Comparison of ENCODE assay signal across 21 cellular contexts in genomic region chr6:169048806-169049205, GRCh38.
"Had no signal": no experiment of that assay in that cellular context is flagged by ENCODE, and none has a peak within 500 bp of the region (broad histone marks: within the 10 kb centered on the region; RNA-seq: fewer than 3 reads in every experiment).

No MANE protein-coding gene starts in this region.

- H3K36me3 Mint-ChIP-seq: activated naive CD8-positive, alpha-beta T cell treated with anti-CD3 and anti-CD28 coated beads, Interleukin-2, amount 10 ng/mL, durations not matched to agents 7 days and 5 days; stimulated activated naive B cell treated with anti-CD40 and anti-IgM and Interleukin-4, amounts not matched to agents 10 μg/mL and 1 μg/mL and 100 μg/mL, for 72 hours; WTC11 had no signal

- H3K9me3 Mint-ChIP-seq: activated CD4-positive, alpha-beta memory T cell treated with anti-CD3 and anti-CD28 coated beads, Interleukin-2, amount 10 ng/mL, durations not matched to agents 7 days and 5 days; activated naive CD8-positive, alpha-beta T cell treated with anti-CD3 and anti-CD28 coated beads, Interleukin-2, amount 10 ng/mL, durations not matched to agents 7 days and 5 days; activated T-helper 2 cell treated with anti-CD3 and anti-CD28 coated beads, Interferon-gamma antibody, Interleukin-2, Interleukin-4, amounts not matched to agents 10 μg/mL and 5 μg/mL and 100 μg/mL, durations not matched to agents 14 hours and 24 hours and 36 hours; stimulated activated naive B cell treated with anti-CD40 and anti-IgM and Interleukin-4, amounts not matched to agents 10 μg/mL and 1 μg/mL and 100 μg/mL, for 72 hours; T-helper 1 cell treated with Interleukin-12 subunit alpha and Interleukin-12 subunit beta and Interleukin-4 antibody, amounts not matched to agents 30 μg/mL and 1 μg/mL, for 36 hours; WTC11 had no signal

- H3K4me3 Mint-ChIP-seq: activated CD4-positive, alpha-beta memory T cell treated with anti-CD3 and anti-CD28 coated beads, Interleukin-2, amount 10 ng/mL, durations not matched to agents 7 days and 5 days; activated CD4-positive, alpha-beta T cell treated with anti-CD3 and anti-CD28 coated beads for 36 hours; activated naive CD8-positive, alpha-beta T cell treated with anti-CD3 and anti-CD28 coated beads, Interleukin-2, amount 10 ng/mL, durations not matched to agents 7 days and 5 days; nephron progenitor cell; stimulated activated naive B cell treated with anti-CD40 and anti-IgM and Interleukin-4, amounts not matched to agents 10 μg/mL and 1 μg/mL and 100 μg/mL, for 72 hours; T-helper 1 cell treated with Interleukin-12 subunit alpha and Interleukin-12 subunit beta and Interleukin-4 antibody, amounts not matched to agents 30 μg/mL and 1 μg/mL, for 36 hours; WTC11 had no signal

- H3K36me3 ChIP-seq: gastrocnemius medialis, left lung, upper lobe of right lung had no signal

- H3K4me1 ChIP-seq: body of pancreas, left lung, upper lobe of right lung had no signal

- H3K4me1 Mint-ChIP-seq: activated CD4-positive, alpha-beta memory T cell treated with anti-CD3 and anti-CD28 coated beads, Interleukin-2, amount 10 ng/mL, durations not matched to agents 7 days and 5 days; activated CD4-positive, alpha-beta T cell treated with anti-CD3 and anti-CD28 coated beads for 36 hours; activated naive CD8-positive, alpha-beta T cell treated with anti-CD3 and anti-CD28 coated beads, Interleukin-2, amount 10 ng/mL, durations not matched to agents 7 days and 5 days; nephron progenitor cell; stimulated activated naive B cell treated with anti-CD40 and anti-IgM and Interleukin-4, amounts not matched to agents 10 μg/mL and 1 μg/mL and 100 μg/mL, for 72 hours; WTC11 had no signal

- H3K9me3 ChIP-seq: body of pancreas, gastrocnemius medialis, left lung, upper lobe of right lung had no signal

- H3K27me3 Mint-ChIP-seq: activated naive CD8-positive, alpha-beta T cell treated with anti-CD3 and anti-CD28 coated beads, Interleukin-2, amount 10 ng/mL, durations not matched to agents 7 days and 5 days; stimulated activated naive B cell treated with anti-CD40 and anti-IgM and Interleukin-4, amounts not matched to agents 10 μg/mL and 1 μg/mL and 100 μg/mL, for 72 hours had no signal

- H3K27me3 ChIP-seq: body of pancreas, gastrocnemius medialis, left lung, upper lobe of right lung had no signal

- H3K27ac ChIP-seq: body of pancreas, epithelial cell of prostate, gastrocnemius medialis, left lung, upper lobe of right lung had no signal

- ATAC-seq: activated CD4-positive, alpha-beta T cell treated with anti-CD3 and anti-CD28 coated beads for 36 hours; body of pancreas; gastrocnemius medialis; left lung; stimulated activated naive B cell treated with anti-CD40 and anti-IgM and Interleukin-4, amounts not matched to agents 10 μg/mL and 1 μg/mL and 100 μg/mL, for 72 hours; upper lobe of right lung; WTC11 had no signal

- H3K4me3 ChIP-seq: body of pancreas, gastrocnemius medialis, left lung, upper lobe of right lung had no signal

- DNase-seq: activated CD4-positive, alpha-beta memory T cell treated with anti-CD3 and anti-CD28 coated beads, Interleukin-2, amount 10 ng/mL, durations not matched to agents 7 days and 5 days; activated CD4-positive, alpha-beta T cell treated with anti-CD3 and anti-CD28 coated beads for 36 hours; activated naive CD4-positive, alpha-beta T cell treated with Interleukin-2 at 50 U/mL for 16 hours; activated naive CD8-positive, alpha-beta T cell treated with anti-CD3 and anti-CD28 coated beads, Interleukin-2, amount 10 ng/mL, durations not matched to agents 7 days and 5 days; activated T-cell treated with anti-CD3 and anti-CD28 coated beads, Interleukin-2, amount 50 U/mL, for 1 hour; amygdala; body of pancreas; gastrocnemius medialis; head of caudate nucleus; left lung; mammary epithelial cell; midbrain; nephron progenitor cell; nucleus accumbens; retina; stimulated activated naive B cell treated with anti-CD40 and anti-IgM and Interleukin-4, amounts not matched to agents 10 μg/mL and 1 μg/mL and 100 μg/mL, for 72 hours had no signal

- H3K27ac Mint-ChIP-seq: activated CD4-positive, alpha-beta memory T cell treated with anti-CD3 and anti-CD28 coated beads, Interleukin-2, amount 10 ng/mL, durations not matched to agents 7 days and 5 days; activated CD4-positive, alpha-beta T cell treated with anti-CD3 and anti-CD28 coated beads for 36 hours; activated naive CD8-positive, alpha-beta T cell treated with anti-CD3 and anti-CD28 coated beads, Interleukin-2, amount 10 ng/mL, durations not matched to agents 7 days and 5 days; activated T-helper 2 cell treated with anti-CD3 and anti-CD28 coated beads, Interferon-gamma antibody, Interleukin-2, Interleukin-4, amounts not matched to agents 10 μg/mL and 5 μg/mL and 100 μg/mL, durations not matched to agents 14 hours and 24 hours and 36 hours; nephron progenitor cell; stimulated activated naive B cell treated with anti-CD40 and anti-IgM and Interleukin-4, amounts not matched to agents 10 μg/mL and 1 μg/mL and 100 μg/mL, for 72 hours; T-helper 1 cell treated with Interleukin-12 subunit alpha and Interleukin-12 subunit beta and Interleukin-4 antibody, amounts not matched to agents 30 μg/mL and 1 μg/mL, for 36 hours; WTC11 had no signal
